In genomic region chr20:44660506-44660905, GRCh38 we compare ENCODE assay signal across 1 cellular context.
TF ChIP-seq lines count a peak whose summit lies in the region.

No MANE protein-coding gene starts in this region.

TF ChIP-seq in HepG2, 621 proteins besides CTCF, POLR2A, EP300 and RAD21:
- TF ChIP-seq ZNF564 (CRISPR knock-in tag; IDR thresholded peaks at IDR 0.05) = peak; percentile 85; the same call in 1 of the 2 replicates
- TF ChIP-seq KLF6 (CRISPR knock-in tag; IDR thresholded peaks at IDR 0.05) = no peak
